ENCODE assay signal across 11 cellular contexts in genomic region chr17:74008196-74008595, GRCh38.
DNase-seq lines count a peak whose midpoint lies in the region; ATAC-seq and TF ChIP-seq lines count a peak whose summit lies in the region.
"Had no signal": no experiment of that assay in that cellular context is flagged by ENCODE, and none has a peak within 500 bp of the region (broad histone marks: within the 10 kb centered on the region; RNA-seq: fewer than 3 reads in every experiment).

No MANE protein-coding gene starts in this region.

- peaks cover 18% of the 10 kb centered on the region for H3K27me3 Mint-ChIP-seq in activated T-helper 17 cell treated with anti-CD3 and anti-CD28 coated beads, Interleukin-2, amount 50 U/mL, for 72 hours

- peak; percentile 61 for ATAC-seq in activated T-helper 17 cell treated with anti-CD3 and anti-CD28 coated beads, Interleukin-2, amount 50 U/mL, for 72 hours (replicated peaks)
- ATAC-seq in GM19397 (IDR thresholded peaks at IDR 0.05; ENCODE audit: unreplicated experiment) (no peak), GM18505 (IDR thresholded peaks at IDR 0.05; ENCODE audit: unreplicated experiment) (no peak)

- no peaks in the 10 kb centered on the region for H3K36me3 Mint-ChIP-seq in activated T-helper 17 cell treated with anti-CD3 and anti-CD28 coated beads, Interleukin-2, amount 50 U/mL, for 72 hours (ENCODE audit: low read depth)
- H3K36me3 Mint-ChIP-seq: CD4-positive, CD25-positive, alpha-beta regulatory T cell had no signal

- peak; percentile 36 for DNase-seq in NK-92 treated with Interleukin-12 subunit alpha and Interleukin-12 subunit beta, amount 100 ng/mL, for 24 hours (lab: John Stamatoyannopoulos, UW)
- DNase-seq in NK-92 (lab: John Stamatoyannopoulos, UW; ENCODE audit: unreplicated experiment) (no peak), NCI-H1694 (lab: John Stamatoyannopoulos, UW) (peak; percentile 12), glomerular visceral epithelial cell (ENCODE audit: extremely low spot score) (no peak)
- peak; percentile 60 for DNase-seq in stimulated activated CD4-positive, alpha-beta T cell treated with anti-CD3 and anti-CD28 coated beads, Interleukin-15, amount 100 ng/mL, for 24 hours
- DNase-seq: NCI-H187 treated with DMSO at 0.1 percent for 48 hours had no signal

- H3K9me3 Mint-ChIP-seq in activated T-helper 17 cell treated with anti-CD3 and anti-CD28 coated beads, Interleukin-2, amount 50 U/mL, for 72 hours: no peaks in the 10 kb centered on the region
- H3K9me3 Mint-ChIP-seq: CD4-positive, CD25-positive, alpha-beta regulatory T cell; dendritic cell treated with granulocyte-macrophage colony-stimulating factor and Interleukin-4, amounts not matched to agents 40 ng/mL and 50 ng/mL, for 4 days had no signal

- no peak for TF ChIP-seq POLR2A in GM18505 (IDR thresholded peaks at IDR 0.05; ENCODE audit: borderline replicate concordance, extremely low read depth, insufficient read depth, insufficient read length)

- no peak overlapping the region for H3K27ac Mint-ChIP-seq in activated T-helper 17 cell treated with anti-CD3 and anti-CD28 coated beads, Interleukin-2, amount 50 U/mL, for 72 hours
- H3K27ac Mint-ChIP-seq: dendritic cell treated with granulocyte-macrophage colony-stimulating factor and Interleukin-4, amounts not matched to agents 40 ng/mL and 50 ng/mL, for 4 days had no signal

- no peak overlapping the region for H3K4me3 Mint-ChIP-seq in activated T-helper 17 cell treated with anti-CD3 and anti-CD28 coated beads, Interleukin-2, amount 50 U/mL, for 72 hours
- H3K4me3 Mint-ChIP-seq: dendritic cell treated with granulocyte-macrophage colony-stimulating factor and Interleukin-4, amounts not matched to agents 40 ng/mL and 50 ng/mL, for 4 days had no signal

- H3K4me1 Mint-ChIP-seq in activated T-helper 17 cell treated with anti-CD3 and anti-CD28 coated beads, Interleukin-2, amount 50 U/mL, for 72 hours: peaks cover 11% of the 10 kb centered on the region

Comparison
In these comparisons a context has a peak if more than half of its experiments do, and no peak if none do; other contexts are left out.
1. DNase-seq: peak in NK-92 treated with Interleukin-12 subunit alpha and Interleukin-12 subunit beta, amount 100 ng/mL, for 24 hours (single experiment), NCI-H1694 (single experiment) and stimulated activated CD4-positive, alpha-beta T cell treated with anti-CD3 and anti-CD28 coated beads, Interleukin-15, amount 100 ng/mL, for 24 hours (single experiment); none in NK-92 (single experiment) and glomerular visceral epithelial cell (single experiment).